Comparison of ENCODE assay signal across 7 cellular contexts in the genomic region with DNA sequence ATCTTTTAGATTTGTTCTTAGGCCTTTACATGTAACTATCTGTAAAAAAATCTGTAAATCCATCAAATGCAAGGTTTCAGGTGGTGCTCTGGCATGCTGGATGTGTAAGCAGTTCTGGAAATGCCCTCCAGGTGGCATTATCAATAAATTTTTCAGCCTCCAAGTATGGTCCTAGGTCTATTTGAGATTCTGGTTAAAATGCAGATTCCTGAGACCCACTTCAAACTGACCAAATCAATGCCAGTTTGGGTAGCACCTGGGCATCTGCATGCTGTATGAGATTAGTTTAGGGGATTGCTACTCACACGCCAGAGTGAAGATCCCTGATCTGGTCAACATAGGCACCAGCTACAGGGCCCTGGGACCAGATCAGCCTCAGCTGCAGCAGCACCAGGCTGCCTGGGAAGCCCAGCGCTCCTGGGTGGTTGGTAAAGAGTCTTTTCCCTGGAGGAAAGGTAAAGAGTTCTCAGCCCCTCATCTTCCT.
DNase-seq lines count a peak whose midpoint lies in the region; ATAC-seq, FAIRE-seq and TF ChIP-seq lines count a peak whose summit lies in the region.

No MANE protein-coding gene starts in this region.

- H3K4me3 Mint-ChIP-seq in brain = peak overlapping the region in 1 of 5 experiments; percentile 44

- intact Hi-C loops in kidney (cut with DNase I) = no loop called here

- H3K79me2 ChIP-seq in DND-41 (ENCODE audit: insufficient read depth, low read length) = no peaks in the 10 kb centered on the region

- peak; percentile 59 for TF ChIP-seq CTCF in DND-41 (IDR thresholded peaks at IDR 0.05; ENCODE audit: borderline replicate concordance, extremely low read depth, low read length, poor library complexity, severe bottlenecking)
- TF ChIP-seq CTCF in brain (conservative IDR thresholded peaks at IDR 0.05) = peak; percentile 60 to 80
- peak; percentile 58 for TF ChIP-seq CTCF in kidney (IDR thresholded peaks at IDR 0.05; ENCODE audit: borderline replicate concordance, extremely low read depth, insufficient read depth)
- peak; percentile 42 for TF ChIP-seq CTCF in thoracic aorta (IDR thresholded peaks at IDR 0.05)

- H3K4me1 Mint-ChIP-seq in brain = peaks cover 40% of the 10 kb centered on the region

- no peak overlapping the region for H2AFZ ChIP-seq in DND-41 (ENCODE audit: low read depth, low read length)

- no peaks in the 10 kb centered on the region for H3K27me3 Mint-ChIP-seq in brain

- DNase-seq in DND-41 (peak; percentile 15), NCI-H460 (ENCODE audit: extremely low read depth, low read depth) (peak; percentile 36), kidney (no peak), thoracic aorta (ENCODE audit: low spot score) (no peak)

- H3K4me1 ChIP-seq in DND-41 (ENCODE audit: insufficient read depth, low read length) (no peaks in the 10 kb centered on the region), kidney (ENCODE audit: control insufficient read depth in 1 of 2, insufficient read depth in 1 of 2, low read depth in 1 of 2, low read length in 2 of 2) (peaks cover 15 to 20% of the 10 kb centered on the region in 2 donors), thoracic aorta (ENCODE audit: control insufficient read depth in 1 of 2, low read depth in 2 of 2) (peaks cover 11 to 24% of the 10 kb centered on the region in 2 donors)

- H3K36me3 Mint-ChIP-seq in brain = no peaks in the 10 kb centered on the region

- FAIRE-seq in kidney (lab: Jason Lieb, UNC) = no peak

- no peak overlapping the region for H3K4me2 ChIP-seq in DND-41 (ENCODE audit: insufficient read depth, low read length)

- peaks cover 0 to 2% (median 0%) of the 10 kb centered on the region in 5 experiments for H3K9me3 Mint-ChIP-seq in brain

- H3K4me3 ChIP-seq in DND-41 (ENCODE audit: low read depth in 1 of 2, low read length in 2 of 2) (no peak overlapping the region), kidney (ENCODE audit: low read length in 2 of 2) (no peak overlapping the region), thoracic aorta (peak overlapping the region; percentile 40)

- H3K9ac ChIP-seq in DND-41 (ENCODE audit: low read depth, low read length) = no peak overlapping the region
- H3K9ac ChIP-seq in kidney (ENCODE audit: low read length in 2 of 2) = no peak overlapping the region

- H3K27me3 ChIP-seq in DND-41 (ENCODE audit: insufficient read depth, low read length, poor library complexity) = no peaks in the 10 kb centered on the region
- H3K27me3 ChIP-seq in thoracic aorta (replicated peaks; ENCODE audit: insufficient read depth) = no peaks in the 10 kb centered on the region

- H3K27ac Mint-ChIP-seq in brain = peak overlapping the region; percentile 57 to 97 (median 82)

- no peak overlapping the region for H3K27ac ChIP-seq in DND-41 (ENCODE audit: low read length)
- peak overlapping the region in 1 of 2 donors; percentile 67 for H3K27ac ChIP-seq in kidney (ENCODE audit: low read depth in 2 of 2, low read length in 2 of 2)
- H3K27ac ChIP-seq in thoracic aorta = peak overlapping the region in 1 of 2 donors; percentile 63

- peak; percentile 72 for ATAC-seq in DND-41 (ENCODE audit: insufficient read depth, low read depth)
- peak; percentile 76 for ATAC-seq in GM19043 (IDR thresholded peaks at IDR 0.05; ENCODE audit: low read depth, unreplicated experiment)
- peak; percentile 69 for ATAC-seq in HG03108 (IDR thresholded peaks at IDR 0.05; ENCODE audit: unreplicated experiment)
- no peak for ATAC-seq in thoracic aorta (ENCODE audit: insufficient number of reproducible peaks, low FRiP score, low read depth)

- no peaks in the 10 kb centered on the region for H3K9me3 ChIP-seq in DND-41 (ENCODE audit: insufficient read depth, low read length, severe bottlenecking)
- H3K9me3 ChIP-seq in kidney (ENCODE audit: control insufficient read depth in 1 of 2, low read length in 2 of 2) = no peaks in the 10 kb centered on the region
- H3K9me3 ChIP-seq in thoracic aorta = no peaks in the 10 kb centered on the region

- no peaks in the 10 kb centered on the region for H4K20me1 ChIP-seq in DND-41 (ENCODE audit: insufficient read depth, low read length)

- no peaks in the 10 kb centered on the region for H3K36me3 ChIP-seq in DND-41 (ENCODE audit: insufficient read depth, low read length)
- H3K36me3 ChIP-seq in kidney (ENCODE audit: control insufficient read depth in 1 of 2, insufficient read depth in 2 of 2, low read length in 2 of 2) = no peaks in the 10 kb centered on the region
- no peaks in the 10 kb centered on the region for H3K36me3 ChIP-seq in thoracic aorta

Comparison
In these comparisons a context has a peak if more than half of its experiments do, and no peak if none do; other contexts are left out.
1. DNase-seq: peak in DND-41 (single experiment) and NCI-H460 (single experiment); none in kidney (single experiment) and thoracic aorta (single experiment).
2. Peak in every context shown above with its lines, with median percentiles within 50 percentile points of each other: CTCF ChIP-seq.